Comparison of ENCODE assay signal across 8 cellular contexts in genomic region chr1:109655624-109656519, GRCh38. TPM values are rescaled to one million over a fixed set of nuclear protein-coding genes. Genes with fewer than 3 reads are reported as not detected.
DNase-seq lines count a peak whose midpoint lies in the region; ATAC-seq, FAIRE-seq and TF ChIP-seq lines count a peak whose summit lies in the region.

TSS of gene GSTM4 (plus strand) at chr1:109656099. CDS start at chr1:109656390, 291 bp downstream.

- no peak for FAIRE-seq in small intestine (lab: Jason Lieb, UNC)

- no peaks in the 10 kb centered on the region for H3K9me3 ChIP-seq in small intestine (ENCODE audit: control insufficient read depth, low read depth)

- WGBS in small intestine, 3 donors = 0 to 1% (median 1%) methylated on average over 51 to 53 of the region's 53 CpGs

- ATAC-seq in GM18498 (IDR thresholded peaks at IDR 0.05; ENCODE audit: unreplicated experiment) (peak; percentile 97), HG02623 (IDR thresholded peaks at IDR 0.05; ENCODE audit: unreplicated experiment) (peak; percentile 93)

- DNase-seq in NCI-H146 treated with DMSO at 0.1 percent for 48 hours (lab: John Stamatoyannopoulos, UW; ENCODE audit: unreplicated experiment) = peak; percentile 48
- peak; percentile 62 to 72 for DNase-seq in T47D (ENCODE audit: low read depth in 1 of 2, low spot score in 1 of 2)
- peak; percentile 87 for DNase-seq in iPS-NIHi7 (ENCODE audit: extremely low spot score)
- DNase-seq in small intestine = peak; percentile 97
- DNase-seq in HK-2 (ENCODE audit: unreplicated experiment) = no peak

- peak within 1 kb of the TSS; percentile 40; the same call in 1 of the 2 replicates for H3K27ac ChIP-seq in VCaP
- peak within 1 kb of the TSS; percentile 84 to 87 for H3K27ac ChIP-seq in small intestine (ENCODE audit: low read depth in 1 of 2, low read length in 1 of 2)

- in situ Hi-C loops in T47D (cut with HindIII; ENCODE audit: low pct_unique_long_range_greater_than_20kb, low sequenced_read_pairs) = no loop called here

- peak within 1 kb of the TSS; percentile 54 to 65 for H3K4me3 ChIP-seq in small intestine (ENCODE audit: low read depth in 1 of 2, low read length in 2 of 2)

- peaks cover 0 to 1% of the 10 kb centered on the region in 2 donors for H3K4me1 ChIP-seq in small intestine (ENCODE audit: control insufficient read depth in 2 of 2, insufficient read depth in 1 of 2, low read depth in 1 of 2, low read length in 1 of 2)

- peak; percentile 27 for TF ChIP-seq CTCF in VCaP (conservative IDR thresholded peaks at IDR 0.05)

- H3K27me3 ChIP-seq in small intestine (ENCODE audit: control insufficient read depth in 2 of 2, insufficient read depth in 2 of 2, low read length in 2 of 2) = no peaks in the 10 kb centered on the region

- H3K36me3 ChIP-seq in small intestine (ENCODE audit: control insufficient read depth in 2 of 2, insufficient read depth in 2 of 2, low read length in 2 of 2) = peaks cover 0 to 7% of the 10 kb centered on the region in 2 donors

RNA-seq across cellular contexts. Expression of gene GSTM4, which starts in this region (rescaled TPM):
- polyA plus RNA-seq in small intestine = 100 to 1,000 TPM; 194 to 316 (median 217) TPM
